ENCODE assay signal across 28 cellular contexts in genomic region chr20:17919149-17919548, GRCh38.
"Had no signal": no experiment of that assay in that cellular context is flagged by ENCODE, and none has a peak within 500 bp of the region (broad histone marks: within the 10 kb centered on the region; RNA-seq: fewer than 3 reads in every experiment).

No MANE protein-coding gene starts in this region.

- H3K36me3 ChIP-seq: stomach, suprapubic skin, thoracic aorta, thyroid gland, tibial artery, tibial nerve, transverse colon, upper lobe of left lung, upper lobe of right lung, uterus, vagina had no signal

- H3K4me1 Mint-ChIP-seq: stimulated activated effector memory CD8-positive, alpha-beta T cell treated with anti-CD3 and anti-CD28 coated beads, Interleukin-12 subunit alpha, Interleukin-12 subunit beta, amount 100 ng/mL, for 72 hours; stimulated activated memory B cell treated with anti-CD40 and anti-IgM and Interleukin-4, amounts not matched to agents 10 μg/mL and 1 μg/mL and 100 μg/mL, for 72 hours; stimulated activated naive CD8-positive, alpha-beta T cell treated with anti-CD3 and anti-CD28 coated beads, Interleukin-15, amount 100 ng/mL, for 72 hours had no signal

- H3K36me3 Mint-ChIP-seq: stimulated activated effector memory CD8-positive, alpha-beta T cell treated with anti-CD3 and anti-CD28 coated beads, Interleukin-12 subunit alpha, Interleukin-12 subunit beta, amount 100 ng/mL, for 72 hours; stimulated activated memory B cell treated with anti-CD40 and anti-IgM and Interleukin-4, amounts not matched to agents 10 μg/mL and 1 μg/mL and 100 μg/mL, for 72 hours; stimulated activated naive B cell treated with anti-CD40 and anti-IgM and Interleukin-4, amounts not matched to agents 10 μg/mL and 1 μg/mL and 100 μg/mL, for 72 hours; type B pancreatic cell had no signal

- DNase-seq: stimulated activated CD4-positive, alpha-beta T cell treated with anti-CD3 and anti-CD28 coated beads, Interleukin-2, amount 100 ng/mL, for 48 hours; stimulated activated CD4-positive, alpha-beta T cell treated with anti-CD3 and anti-CD28 coated beads, Interleukin-4, amount 100 ng/mL, for 1 hour; stimulated activated CD4-positive, alpha-beta T cell treated with anti-CD3 and anti-CD28 coated beads, Interleukin-4, amount 100 ng/mL, for 24 hours; stimulated activated CD4-positive, alpha-beta T cell treated with anti-CD3 and anti-CD28 coated beads, Interleukin-4, amount 100 ng/mL, for 4 hours; stimulated activated CD8-positive, alpha-beta memory T cell treated with anti-CD3 and anti-CD28 coated beads, Interleukin-4, amount 100 ng/mL, for 48 hours; stimulated activated naive B cell treated with anti-CD40 and anti-IgM and Interleukin-4, amounts not matched to agents 10 μg/mL and 1 μg/mL and 100 μg/mL, for 72 hours; stimulated activated naive CD4-positive, alpha-beta T cell; stimulated activated naive CD4-positive, alpha-beta T cell treated with Interleukin-2 at 50 U/mL for 16 hours; stimulated activated naive CD8-positive, alpha-beta T cell treated with anti-CD3 and anti-CD28 coated beads, Interleukin-15, amount 100 ng/mL, for 72 hours; stimulated activated naive CD8-positive, alpha-beta T cell treated with anti-CD3 and anti-CD28 coated beads, Interleukin-15, Interleukin-2, amounts not matched to agents 100 U/mL and 50 U/mL, for 24 hours; stomach; substantia nigra; testis; thyroid gland; tibial artery; transverse colon; upper lobe of left lung; upper lobe of right lung; uterus had no signal

- H3K4me1 ChIP-seq: stomach, testis, thyroid gland, tibial artery, tibial nerve, upper lobe of right lung, uterus, vagina had no signal

- H3K9me3 Mint-ChIP-seq: stimulated activated effector memory CD8-positive, alpha-beta T cell treated with anti-CD3 and anti-CD28 coated beads, Interleukin-12 subunit alpha, Interleukin-12 subunit beta, amount 100 ng/mL, for 72 hours; stimulated activated memory B cell treated with anti-CD40 and anti-IgM and Interleukin-4, amounts not matched to agents 10 μg/mL and 1 μg/mL and 100 μg/mL, for 72 hours; stimulated activated naive B cell treated with anti-CD40 and anti-IgM and Interleukin-4, amounts not matched to agents 10 μg/mL and 1 μg/mL and 100 μg/mL, for 72 hours; stimulated activated naive CD8-positive, alpha-beta T cell treated with anti-CD3 and anti-CD28 coated beads, Interleukin-15, amount 100 ng/mL, for 72 hours; stimulated activated naive CD8-positive, alpha-beta T cell treated with anti-CD3 and anti-CD28 coated beads, Interleukin-15, Interleukin-2, amounts not matched to agents 100 ng/mL and 50 ng/mL, for 24 hours; type B pancreatic cell had no signal

- FAIRE-seq: urothelium cell line had no signal

- H3K4me3 Mint-ChIP-seq: stimulated activated effector memory CD8-positive, alpha-beta T cell treated with anti-CD3 and anti-CD28 coated beads, Interleukin-12 subunit alpha, Interleukin-12 subunit beta, amount 100 ng/mL, for 72 hours; stimulated activated memory B cell treated with anti-CD40 and anti-IgM and Interleukin-4, amounts not matched to agents 10 μg/mL and 1 μg/mL and 100 μg/mL, for 72 hours; stimulated activated naive B cell treated with anti-CD40 and anti-IgM and Interleukin-4, amounts not matched to agents 10 μg/mL and 1 μg/mL and 100 μg/mL, for 72 hours; stimulated activated naive CD8-positive, alpha-beta T cell treated with anti-CD3 and anti-CD28 coated beads, Interleukin-15, amount 100 ng/mL, for 72 hours; stimulated activated naive CD8-positive, alpha-beta T cell treated with anti-CD3 and anti-CD28 coated beads, Interleukin-15, Interleukin-2, amounts not matched to agents 100 ng/mL and 50 ng/mL, for 24 hours; type B pancreatic cell had no signal

- H3K27me3 Mint-ChIP-seq: stimulated activated naive B cell treated with anti-CD40 and anti-IgM and Interleukin-4, amounts not matched to agents 10 μg/mL and 1 μg/mL and 100 μg/mL, for 72 hours had no signal

- H3K27ac ChIP-seq: stomach, suprapubic skin, testis, thoracic aorta, thyroid gland, tibial artery, tibial nerve, transverse colon, upper lobe of left lung, upper lobe of right lung, uterus, vagina had no signal

- H3K4me3 ChIP-seq: stomach, suprapubic skin, testis, thoracic aorta, thyroid gland, tibial artery, tibial nerve, transverse colon, upper lobe of left lung, upper lobe of right lung, uterus, vagina had no signal

- H3K27ac Mint-ChIP-seq: stimulated activated effector memory CD8-positive, alpha-beta T cell treated with anti-CD3 and anti-CD28 coated beads, Interleukin-12 subunit alpha, Interleukin-12 subunit beta, amount 100 ng/mL, for 72 hours; stimulated activated memory B cell treated with anti-CD40 and anti-IgM and Interleukin-4, amounts not matched to agents 10 μg/mL and 1 μg/mL and 100 μg/mL, for 72 hours; stimulated activated naive B cell treated with anti-CD40 and anti-IgM and Interleukin-4, amounts not matched to agents 10 μg/mL and 1 μg/mL and 100 μg/mL, for 72 hours; stimulated activated naive CD8-positive, alpha-beta T cell treated with anti-CD3 and anti-CD28 coated beads, Interleukin-15, amount 100 ng/mL, for 72 hours; stimulated activated naive CD8-positive, alpha-beta T cell treated with anti-CD3 and anti-CD28 coated beads, Interleukin-15, Interleukin-2, amounts not matched to agents 100 ng/mL and 50 ng/mL, for 24 hours; type B pancreatic cell had no signal

- ATAC-seq: stimulated activated effector memory CD8-positive, alpha-beta T cell treated with anti-CD3 and anti-CD28 coated beads, Interleukin-12 subunit alpha, Interleukin-12 subunit beta, amount 100 ng/mL, for 72 hours; stimulated activated memory B cell treated with anti-CD40 and anti-IgM and Interleukin-4, amounts not matched to agents 10 μg/mL and 1 μg/mL and 100 μg/mL, for 72 hours; stimulated activated naive B cell treated with anti-CD40 and anti-IgM and Interleukin-4, amounts not matched to agents 10 μg/mL and 1 μg/mL and 100 μg/mL, for 72 hours; stimulated activated naive CD8-positive, alpha-beta T cell treated with anti-CD3 and anti-CD28 coated beads, Interleukin-15, amount 100 ng/mL, for 72 hours; stimulated activated naive CD8-positive, alpha-beta T cell treated with anti-CD3 and anti-CD28 coated beads, Interleukin-15, Interleukin-2, amounts not matched to agents 100 U/mL and 50 U/mL, for 24 hours; upper lobe of right lung had no signal

- H3K9me3 ChIP-seq: stomach, suprapubic skin, testis, thoracic aorta, thyroid gland, tibial artery, tibial nerve, transverse colon, upper lobe of left lung, upper lobe of right lung, uterus, vagina had no signal

- H3K27me3 ChIP-seq: stomach, suprapubic skin, testis, thyroid gland, tibial artery, tibial nerve, transverse colon, upper lobe of left lung, upper lobe of right lung, uterus, vagina had no signal
